ENCODE assay signal across 16 cellular contexts in genomic region chr5:173741729-173742431, GRCh38.
DNase-seq lines count a peak whose midpoint lies in the region; ATAC-seq lines count a peak whose summit lies in the region.
"Had no signal": no experiment of that assay in that cellular context is flagged by ENCODE, and none has a peak within 500 bp of the region (broad histone marks: within the 10 kb centered on the region; RNA-seq: fewer than 3 reads in every experiment).

No MANE protein-coding gene starts in this region.

- H3K9me3 ChIP-seq in Karpas-422 (ENCODE audit: low read length) = no peaks in the 10 kb centered on the region
- H3K9me3 ChIP-seq: colonic mucosa had no signal

- no peak overlapping the region for H3K27ac ChIP-seq in substantia nigra (ENCODE audit: low read depth, low read length, poor library complexity, severe bottlenecking)
- no peak overlapping the region for H3K27ac ChIP-seq in Karpas-422 (ENCODE audit: low read length)
- H3K27ac ChIP-seq: colonic mucosa, hepatocyte had no signal

- no peak overlapping the region for H3K4me3 ChIP-seq in Karpas-422 (ENCODE audit: low read length)
- H3K4me3 ChIP-seq: colonic mucosa, hepatocyte, lung had no signal

- H3K9ac ChIP-seq in Karpas-422 (ENCODE audit: low read length) = no peak overlapping the region

- H3K79me2 ChIP-seq in Karpas-422 (ENCODE audit: low read length) = no peaks in the 10 kb centered on the region
- H3K79me2 ChIP-seq: hepatocyte had no signal

- no peaks in the 10 kb centered on the region for H3K9me2 ChIP-seq in Karpas-422 (replicated peaks; ENCODE audit: insufficient read depth, low read length)

- DNase-seq in RPMI8226 (peak; percentile 83), posterior vena cava (ENCODE audit: low spot score) (peak; percentile 34), NCI-H1105 treated with DMSO at 0.1 percent for 48 hours (lab: John Stamatoyannopoulos, UW) (no peak), substantia nigra (lab: John Stamatoyannopoulos, UW) (no peak), Karpas-422 (no peak)
- DNase-seq: activated CD4-positive, alpha-beta T cell treated with anti-CD3 and anti-CD28 coated beads for 4 hours; anterior cingulate cortex; CD8-positive, alpha-beta memory T cell; colonic mucosa; KBM-7; NCI-H2171 had no signal

- peak; percentile 5 for ATAC-seq in GM19043 (IDR thresholded peaks at IDR 0.05; ENCODE audit: low read depth, unreplicated experiment)
- peak; percentile 1 for ATAC-seq in HG03039 (IDR thresholded peaks at IDR 0.05; ENCODE audit: unreplicated experiment)
- ATAC-seq: esophagus mucosa had no signal

- H3K36me3 ChIP-seq in Karpas-422 (ENCODE audit: insufficient read depth, low read length) = no peaks in the 10 kb centered on the region
- H3K36me3 ChIP-seq: colonic mucosa had no signal

- no peaks in the 10 kb centered on the region; the same call in 1 of the 2 replicates for H3K27me3 ChIP-seq in Karpas-422 (ENCODE audit: low read length)
- H3K27me3 ChIP-seq: colonic mucosa, hepatocyte had no signal

- no peak overlapping the region for H3K4me2 ChIP-seq in Karpas-422 (ENCODE audit: low read depth, low read length, poor library complexity, severe bottlenecking)
- H3K4me2 ChIP-seq: hepatocyte had no signal

- H2AFZ ChIP-seq in Karpas-422 (ENCODE audit: low read length) = no peak overlapping the region
- H2AFZ ChIP-seq: hepatocyte had no signal

- peaks cover 52% of the 10 kb centered on the region for H3K4me1 ChIP-seq in Karpas-422 (ENCODE audit: low read length)
- H3K4me1 ChIP-seq: colonic mucosa had no signal

- intact Hi-C loops in posterior vena cava (cut with DNase I) = no loop called here

- no peaks in the 10 kb centered on the region for H4K20me1 ChIP-seq in Karpas-422 (ENCODE audit: insufficient read depth, low read depth, low read length)

Comparison
In these comparisons a context has a peak if more than half of its experiments do, and no peak if none do; other contexts are left out.
1. DNase-seq: peak in RPMI8226 (single experiment) and posterior vena cava (single experiment); none in NCI-H1105 treated with DMSO at 0.1 percent for 48 hours (single experiment), substantia nigra (0 of 49) and Karpas-422 (single experiment).